In genomic region chr14:100042328-100042727, GRCh38 we compare ENCODE assay signal across 18 cellular contexts.
"Had no signal": no experiment of that assay in that cellular context is flagged by ENCODE, and none has a peak within 500 bp of the region (broad histone marks: within the 10 kb centered on the region; RNA-seq: fewer than 3 reads in every experiment).

No MANE protein-coding gene starts in this region.

- H3K4me3 ChIP-seq: ascending aorta, breast epithelium, lung, skin epidermis had no signal

- DNase-seq: activated CD4-positive, alpha-beta T cell treated with anti-CD3 and anti-CD28 coated beads for 4 hours; activated CD8-positive, alpha-beta memory T cell treated with anti-CD3 and anti-CD28 coated beads, Interleukin-2, amount 50 U/mL, for 4 hours; activated CD8-positive, alpha-beta T cell treated with anti-CD3 and anti-CD28 coated beads, Interleukin-2, amount 10 ng/mL, durations not matched to agents 7 days and 5 days; activated naive CD4-positive, alpha-beta T cell; activated naive CD8-positive, alpha-beta T cell treated with anti-CD3 and anti-CD28 coated beads, Interleukin-2, amount 50 U/mL, for 24 hours; head of caudate nucleus; immature natural killer cell; midbrain; stimulated activated CD4-positive, alpha-beta T cell treated with anti-CD3 and anti-CD28 coated beads, Interleukin-15, amount 100 ng/mL, for 24 hours; stimulated activated CD4-positive, alpha-beta T cell treated with anti-CD3 and anti-CD28 coated beads, Interleukin-4, amount 100 ng/mL, for 1 hour; stimulated activated naive CD4-positive, alpha-beta T cell; T-helper 2 cell; trophoblast cell had no signal

- H3K4me3 Mint-ChIP-seq: activated CD8-positive, alpha-beta T cell treated with anti-CD3 and anti-CD28 coated beads, Interleukin-2, amount 10 ng/mL, durations not matched to agents 7 days and 5 days; activated naive CD8-positive, alpha-beta T cell treated with anti-CD3 and anti-CD28 coated beads, Interleukin-2, amount 50 U/mL, for 24 hours; immature natural killer cell; WTC11 had no signal

- H3K36me3 Mint-ChIP-seq: immature natural killer cell, WTC11 had no signal

- H3K27ac Mint-ChIP-seq: activated CD8-positive, alpha-beta T cell treated with anti-CD3 and anti-CD28 coated beads, Interleukin-2, amount 10 ng/mL, durations not matched to agents 7 days and 5 days; activated naive CD8-positive, alpha-beta T cell treated with anti-CD3 and anti-CD28 coated beads, Interleukin-2, amount 50 U/mL, for 24 hours; immature natural killer cell; WTC11 had no signal

- H3K9me3 Mint-ChIP-seq: activated naive CD8-positive, alpha-beta T cell treated with anti-CD3 and anti-CD28 coated beads, Interleukin-2, amount 50 U/mL, for 24 hours; immature natural killer cell; WTC11 had no signal

- H3K27me3 Mint-ChIP-seq: activated naive CD8-positive, alpha-beta T cell treated with anti-CD3 and anti-CD28 coated beads, Interleukin-2, amount 50 U/mL, for 24 hours had no signal

- H3K4me1 Mint-ChIP-seq: WTC11 had no signal
